ENCODE assay signal across 8 cellular contexts in genomic region chr6:157034433-157035230, GRCh38.
DNase-seq lines count a peak whose midpoint lies in the region; ATAC-seq and TF ChIP-seq lines count a peak whose summit lies in the region.

No MANE protein-coding gene starts in this region.

- no peak for TF ChIP-seq POLR2A in transverse colon (IDR thresholded peaks at IDR 0.05)

- H2AK5ac ChIP-seq in H9 (ENCODE audit: insufficient read length, low read length) = no peak overlapping the region

- no peak overlapping the region for H2BK20ac ChIP-seq in H9 (ENCODE audit: low read depth, low read length, poor library complexity, severe bottlenecking)

- peaks cover 36% of the 10 kb centered on the region for H3K4me1 Mint-ChIP-seq in CD4-positive, alpha-beta T cell (ENCODE audit: low read depth)
- peaks cover 22 to 24% of the 10 kb centered on the region in 2 experiments for H3K4me1 Mint-ChIP-seq in H9

- DNase-seq in CD4-positive, alpha-beta T cell = no peak
- DNase-seq in H9 (no peak), NCI-H69 (lab: John Stamatoyannopoulos, UW) (peak; percentile 76), astrocyte of the hippocampus (ENCODE audit: low read depth, low spot score) (peak; percentile 67), left colon (no peak), transverse colon (no peak), GM19238 (ENCODE audit: insufficient read length, low spot score) (no peak)

- no peaks in the 10 kb centered on the region for H3K27me3 ChIP-seq in CD4-positive, alpha-beta T cell (ENCODE audit: control insufficient read depth, insufficient read depth, low read length)
- H3K27me3 ChIP-seq in H9 (ENCODE audit: insufficient read depth, low read length) (no peaks in the 10 kb centered on the region), transverse colon (no peaks in the 10 kb centered on the region)

- no peaks in the 10 kb centered on the region for H3K36me3 ChIP-seq in transverse colon

- no peaks in the 10 kb centered on the region for H3K23me2 ChIP-seq in H9 (ENCODE audit: insufficient read length, low read depth, low read length, poor library complexity, severe bottlenecking)

- no peak overlapping the region for H3K4me3 ChIP-seq in transverse colon

- no peak overlapping the region for H3K56ac ChIP-seq in H9 (ENCODE audit: insufficient read length, low read depth, low read length)

- peak; percentile 71 for TF ChIP-seq CTCF in CD4-positive, alpha-beta T cell (IDR thresholded peaks at IDR 0.05)
- peak; percentile 72 for TF ChIP-seq CTCF in H9 (conservative IDR thresholded peaks at IDR 0.05)
- peak; percentile 60 to 79 (median 65) for TF ChIP-seq CTCF in transverse colon (IDR thresholded peaks at IDR 0.05)

- CTCF ChIA-PET in CD4-positive, alpha-beta T cell (lab: Charles Lee) = interaction anchor here (0.6 to 1.6 kb wide), 11 partner anchors 11 to 240 kb away, joined by 3 to 22 read pairs (median 3); no protein-coding TSS in a partner anchor

- H3K27ac Mint-ChIP-seq in CD4-positive, alpha-beta T cell = peak overlapping the region; percentile 86
- peak overlapping the region in 1 of 3 experiments; percentile 12; a peak in 2 of 7 replicates for H3K27ac Mint-ChIP-seq in H9

- no peaks in the 10 kb centered on the region for H3K27me3 Mint-ChIP-seq in CD4-positive, alpha-beta T cell
- no peaks in the 10 kb centered on the region for H3K27me3 Mint-ChIP-seq in H9 (ENCODE audit: low read depth)

- H3K4me2 ChIP-seq in H9 (ENCODE audit: insufficient read depth, insufficient read length, low read length) = no peak overlapping the region

- H3K36me3 Mint-ChIP-seq in CD4-positive, alpha-beta T cell (ENCODE audit: low read depth) = no peaks in the 10 kb centered on the region
- H3K36me3 Mint-ChIP-seq in H9 (ENCODE audit: insufficient read depth in 1 of 3, low read depth in 3 of 3) = no peaks in the 10 kb centered on the region; a peak in 1 of 7 replicates

- H4K5ac ChIP-seq in H9 (ENCODE audit: insufficient read length, low read depth, low read length) = no peak overlapping the region

- no CpG with 5 or more reads among the region's 6 CpGs for WGBS in H9 (ENCODE audit: extremely low coverage, insufficient read length, low lambda C conversion rate)
- 28 to 30% methylated on average over 6 of the region's 6 CpGs for WGBS in transverse colon (ENCODE audit: low coverage in 1 of 2), 2 donors

- no peaks in the 10 kb centered on the region for H4K20me1 ChIP-seq in H9 (ENCODE audit: control insufficient read depth, insufficient read depth, insufficient read length)

- no peak overlapping the region for H3T11ph ChIP-seq in H9 (ENCODE audit: low read length)

- no peak overlapping the region for H2BK12ac ChIP-seq in H9 (ENCODE audit: insufficient read length, low read depth, low read length)

- no peak overlapping the region for H3K9ac ChIP-seq in H9 (ENCODE audit: extremely low read depth, insufficient read length, low read length)

- no peak overlapping the region for H2BK120ac ChIP-seq in H9 (ENCODE audit: low read depth, low read length, poor library complexity, severe bottlenecking)

- H3K4me1 ChIP-seq in H9 (ENCODE audit: insufficient read depth, low read length) (peaks cover 5% of the 10 kb centered on the region; the same call in 1 of the 2 replicates), transverse colon (peaks cover 4 to 42% (median 15%) of the 10 kb centered on the region in 4 donors)

- H3K27ac ChIP-seq in CD4-positive, alpha-beta T cell (ENCODE audit: low read depth, low read length) = no peak overlapping the region
- H3K27ac ChIP-seq in H9 (ENCODE audit: insufficient read length, low read depth, low read length) (no peak overlapping the region), transverse colon (peak overlapping the region in 3 of 4 donors; percentile 65 to 80 (median 74))

- no peak overlapping the region for H3K18ac ChIP-seq in H9 (ENCODE audit: insufficient read length, low read depth, low read length)

- H3K4ac ChIP-seq in H9 (ENCODE audit: low read depth, low read length) = no peak overlapping the region

- H3K79me2 ChIP-seq in H9 (ENCODE audit: insufficient read depth, low read length) = peaks cover 4% of the 10 kb centered on the region; the same call in 1 of the 2 replicates

- no peak overlapping the region for H2AFZ ChIP-seq in H9 (ENCODE audit: low read length)

- H3K79me1 ChIP-seq in H9 (ENCODE audit: insufficient read depth, low read depth, low read length, poor library complexity, severe bottlenecking) = no peaks in the 10 kb centered on the region

- ATAC-seq in CD4-positive, alpha-beta T cell (ENCODE audit: poor library complexity) = peak; percentile 86
- ATAC-seq in left colon (peak; percentile 73), GM21526 (IDR thresholded peaks at IDR 0.05; ENCODE audit: low FRiP score, unreplicated experiment) (no peak)

- no peak overlapping the region for H3K14ac ChIP-seq in H9 (ENCODE audit: insufficient read depth, low read length)

- no peak overlapping the region for H2BK15ac ChIP-seq in H9 (ENCODE audit: low read depth, low read length)

- H4K8ac ChIP-seq in H9 (replicated peaks; ENCODE audit: insufficient read length, low read depth, low read length) = no peak overlapping the region

- TF ChIP-seq EP300 in transverse colon (IDR thresholded peaks at IDR 0.05; ENCODE audit: low read depth) = no peak

- H3K23ac ChIP-seq in H9 (ENCODE audit: insufficient read length, low read depth, low read length) = no peak overlapping the region

- no peaks in the 10 kb centered on the region for H3K9me3 Mint-ChIP-seq in CD4-positive, alpha-beta T cell
- no peaks in the 10 kb centered on the region for H3K9me3 Mint-ChIP-seq in H9

- H3K4me3 Mint-ChIP-seq in CD4-positive, alpha-beta T cell = peak overlapping the region; percentile 73
- H3K4me3 Mint-ChIP-seq in H9 = no peak overlapping the region

- H3K9me3 ChIP-seq in CD4-positive, alpha-beta T cell (ENCODE audit: control insufficient read depth, low read length) = no peaks in the 10 kb centered on the region
- H3K9me3 ChIP-seq in H9 (ENCODE audit: control insufficient read depth, low read depth, low read length) = no peaks in the 10 kb centered on the region
- H3K9me3 ChIP-seq in transverse colon = no peaks in the 10 kb centered on the region

- POLR2A ChIA-PET in CD4-positive, alpha-beta T cell (lab: Charles Lee) = interaction anchor here (0.9 to 4.0 kb wide), 3 partner anchors 14 to 257 kb away, joined by 3 to 38 read pairs (median 7); partner anchors contain the start of gene ARID1B

- no peak overlapping the region for H4K91ac ChIP-seq in H9 (ENCODE audit: insufficient read length, low read depth, low read length)

- intact Hi-C loops in CD4-positive, alpha-beta T cell (cut with DNase I, micrococcal nuclease) = loop anchor here (1.0 to 5.0 kb wide), 5 partner anchors 38 to 240 kb away; no protein-coding TSS in a partner anchor
- intact Hi-C loops in left colon (cut with DNase I, micrococcal nuclease) (loop anchor here in 1 of 2 donors (10.0 kb wide), 2 partner anchors 150 to 470 kb away; no protein-coding TSS in a partner anchor), transverse colon (cut with DNase I; ENCODE audit: low total_unique reads) (loop anchor here (5.0 kb wide), 1 partner anchor 243 kb away; no protein-coding TSS in a partner anchor)

- in situ Hi-C loops in transverse colon (cut with MboI; ENCODE audit: low pct_ligation_motif_present in 1 of 4, low pct_unique_long_range_greater_than_20kb in 1 of 4, low sequenced_read_pairs in 3 of 4) = loop anchor here in 3 of 4 donors (10.0 to 25.0 kb wide), 3 partner anchors 153 to 472 kb away; no protein-coding TSS in a partner anchor

- no peak overlapping the region for H2BK5ac ChIP-seq in H9 (ENCODE audit: insufficient read length, low read length)

Comparison
In these comparisons a context has a peak if more than half of its experiments do, and no peak if none do; other contexts are left out.
1. DNase-seq: peak in NCI-H69 (single experiment) and astrocyte of the hippocampus (single experiment); none in CD4-positive, alpha-beta T cell (0 of 10), H9 (single experiment), left colon (0 of 2), transverse colon (single experiment) and GM19238 (single experiment).
2. H3K27ac ChIP-seq: peak in transverse colon (3 of 4); none in CD4-positive, alpha-beta T cell (single experiment) and H9 (single experiment).
3. Peak in every context shown above with its lines, with median percentiles within 50 percentile points of each other: CTCF ChIP-seq.